ENCODE assay signal across 6 cellular contexts in the genomic region with DNA sequence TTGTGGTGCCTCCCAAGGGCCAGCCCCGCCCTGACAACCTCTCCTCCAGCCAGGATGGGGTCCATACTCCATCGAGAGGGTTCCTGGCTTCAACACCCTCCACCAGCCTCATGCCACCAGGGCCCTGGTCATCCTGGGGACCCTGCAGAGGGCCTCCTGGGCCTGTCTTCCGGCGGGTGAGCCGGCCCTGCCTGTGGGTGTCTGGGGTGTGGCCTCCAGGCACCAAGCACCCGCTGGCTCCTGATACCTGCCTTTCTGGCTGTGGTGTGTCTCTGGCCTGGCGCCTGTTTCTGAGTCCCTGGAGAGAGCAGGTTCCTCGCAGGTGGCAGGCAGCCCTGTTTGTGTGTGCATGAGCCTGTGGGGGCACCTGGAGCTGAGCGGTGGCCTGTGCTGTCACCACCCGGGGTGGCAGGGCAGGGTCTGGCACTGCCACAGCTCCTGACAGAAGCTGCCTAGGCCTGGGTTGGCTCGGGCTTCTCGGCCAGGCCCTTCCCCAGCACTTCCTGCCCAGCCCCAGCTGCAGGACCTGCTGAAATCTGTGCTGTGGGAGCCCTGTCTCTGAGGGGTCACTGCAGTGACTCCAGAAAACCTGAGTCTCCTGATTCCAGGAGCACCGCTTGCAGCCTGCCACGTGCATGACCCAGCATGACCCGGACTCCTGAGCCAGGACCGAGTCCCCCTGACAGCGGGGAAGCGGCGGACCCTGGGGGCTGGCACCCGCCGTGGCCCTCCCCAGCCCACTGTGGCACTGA. TPM values are rescaled to one million over a fixed set of nuclear protein-coding genes. Genes with fewer than 3 reads are reported as not detected.
DNase-seq lines count a peak whose midpoint lies in the region; ATAC-seq and TF ChIP-seq lines count a peak whose summit lies in the region.

No MANE protein-coding gene starts in this region.

- peak overlapping the region; percentile 35 to 77 for H3K4me3 Mint-ChIP-seq in stimulated activated naive CD8-positive, alpha-beta T cell treated with anti-CD3 and anti-CD28 coated beads, Interleukin-15, amount 100 ng/mL, for 72 hours

- H3K9me3 Mint-ChIP-seq in stimulated activated naive CD8-positive, alpha-beta T cell treated with anti-CD3 and anti-CD28 coated beads, Interleukin-15, amount 100 ng/mL, for 72 hours, result no peaks in the 10 kb centered on the region

- DNase-seq in SK-N-SH, result no peak
- peak in 1 of 2 donors; percentile 75 for DNase-seq in breast epithelium (ENCODE audit: low spot score in 2 of 2)
- peak; percentile 50 to 55 for DNase-seq in stimulated activated naive CD8-positive, alpha-beta T cell treated with anti-CD3 and anti-CD28 coated beads, Interleukin-15, amount 100 ng/mL, for 72 hours
- no peak for DNase-seq in NCI-H510A treated with DMSO at 0.1 percent for 48 hours (lab: John Stamatoyannopoulos, UW)
- no peak for DNase-seq in NCI-H2081 (lab: John Stamatoyannopoulos, UW)

- H3K4me1 Mint-ChIP-seq in stimulated activated naive CD8-positive, alpha-beta T cell treated with anti-CD3 and anti-CD28 coated beads, Interleukin-15, amount 100 ng/mL, for 72 hours, result peaks cover 57% of the 10 kb centered on the region

- H3K4me1 ChIP-seq in SK-N-SH (ENCODE audit: control insufficient read depth in 1 of 2, insufficient read depth in 2 of 2, low read depth in 1 of 2, low read length in 1 of 2), result peaks cover 16 to 17% of the 10 kb centered on the region in 2 experiments; a peak in 3 of 4 replicates
- H3K4me1 ChIP-seq in breast epithelium, result peaks cover 14 to 15% of the 10 kb centered on the region in 2 donors

- CTCF ChIA-PET in SK-N-SH (lab: Yijun Ruan, JAX), result interaction anchor here (1.1 to 1.3 kb wide), 2 partner anchors 50 to 115 kb away, joined by 3 to 5 read pairs; no protein-coding TSS in a partner anchor

- H3F3A ChIP-seq in SK-N-SH (replicated peaks; ENCODE audit: insufficient read depth), result peaks cover 6% of the 10 kb centered on the region

- no peaks in the 10 kb centered on the region for H3K36me3 ChIP-seq in SK-N-SH (replicated peaks in 1 of 2; ENCODE audit: control insufficient read depth in 1 of 2, insufficient read depth in 2 of 2, low read length in 1 of 2)
- H3K36me3 ChIP-seq in breast epithelium, result no peaks in the 10 kb centered on the region

- no peaks in the 10 kb centered on the region for H3K27me3 Mint-ChIP-seq in stimulated activated naive CD8-positive, alpha-beta T cell treated with anti-CD3 and anti-CD28 coated beads, Interleukin-15, amount 100 ng/mL, for 72 hours

- TF ChIP-seq EP300 in SK-N-SH (IDR thresholded peaks at IDR 0.05; ENCODE audit: borderline replicate concordance in 1 of 2, low read depth in 1 of 2, low read length in 1 of 2), result no peak

- intact Hi-C loops in breast epithelium (cut with DNase I; ENCODE audit: low total_unique reads), result no loop called here

- TF ChIP-seq RAD21 in SK-N-SH (IDR thresholded peaks at IDR 0.05; ENCODE audit: low read length), result no peak

- H3K27me3 ChIP-seq in SK-N-SH (ENCODE audit: insufficient read depth) (no peaks in the 10 kb centered on the region), breast epithelium (no peaks in the 10 kb centered on the region)

- H3K9me3 ChIP-seq in SK-N-SH (no peaks in the 10 kb centered on the region), breast epithelium (no peaks in the 10 kb centered on the region)

- ATAC-seq in SK-N-SH treated with all-trans-retinoic acid at 6 μM for 48 hours, result no peak
- ATAC-seq in stimulated activated naive CD8-positive, alpha-beta T cell treated with anti-CD3 and anti-CD28 coated beads, Interleukin-15, amount 100 ng/mL, for 72 hours, result peak; percentile 13

- TF ChIP-seq POLR2A in breast epithelium (IDR thresholded peaks at IDR 0.05), result no peak

- H3K27ac ChIP-seq in SK-N-SH (ENCODE audit: low read depth in 2 of 2, low read length in 1 of 2) (peak overlapping the region in 1 of 2 experiments; percentile 76; a peak in 1 of 4 replicates), breast epithelium (peak overlapping the region; percentile 84 to 89)

- H3K4me3 ChIP-seq in SK-N-SH (ENCODE audit: low read depth in 2 of 2, low read length in 1 of 2) (no peak overlapping the region), breast epithelium (peak overlapping the region in 2 of 3 donors; percentile 34 to 58)

- no peaks in the 10 kb centered on the region for H3K79me2 ChIP-seq in SK-N-SH (ENCODE audit: insufficient read depth)

- H4K20me1 ChIP-seq in SK-N-SH (ENCODE audit: insufficient read depth), result no peaks in the 10 kb centered on the region

- 0 out of 2 replicates have a peak overlapping the region, but pooled peaks have one; percentile 11 for H3K9ac ChIP-seq in SK-N-SH

- H3K9me2 ChIP-seq in SK-N-SH, result no peaks in the 10 kb centered on the region

- TF ChIP-seq CTCF in SK-N-SH (IDR thresholded peaks at IDR 0.05) (no peak), breast epithelium (IDR thresholded peaks at IDR 0.05) (no peak)

- peak overlapping the region; percentile 67; the same call in 1 of the 2 replicates for H3K4me2 ChIP-seq in SK-N-SH

- peak overlapping the region in 1 of 2 donors; percentile 67 for H3K27ac Mint-ChIP-seq in stimulated activated naive CD8-positive, alpha-beta T cell treated with anti-CD3 and anti-CD28 coated beads, Interleukin-15, amount 100 ng/mL, for 72 hours

- POLR2A ChIA-PET in SK-N-SH (lab: Yijun Ruan, JAX), result no interaction called here

- no peak overlapping the region for H2AFZ ChIP-seq in SK-N-SH (ENCODE audit: low read depth)

- 60% methylated on average over 1 of the region's 21 CpGs for WGBS in SK-N-SH (ENCODE audit: low lambda C conversion rate)

TF ChIP-seq in SK-N-SH, 30 proteins besides CTCF, POLR2A, EP300 and RAD21 (continues in another document):
- no peak for TF ChIP-seq TAF1 (IDR thresholded peaks at IDR 0.05; ENCODE audit: borderline replicate concordance, low read depth, low read length)
- TF ChIP-seq, protein P1, sequence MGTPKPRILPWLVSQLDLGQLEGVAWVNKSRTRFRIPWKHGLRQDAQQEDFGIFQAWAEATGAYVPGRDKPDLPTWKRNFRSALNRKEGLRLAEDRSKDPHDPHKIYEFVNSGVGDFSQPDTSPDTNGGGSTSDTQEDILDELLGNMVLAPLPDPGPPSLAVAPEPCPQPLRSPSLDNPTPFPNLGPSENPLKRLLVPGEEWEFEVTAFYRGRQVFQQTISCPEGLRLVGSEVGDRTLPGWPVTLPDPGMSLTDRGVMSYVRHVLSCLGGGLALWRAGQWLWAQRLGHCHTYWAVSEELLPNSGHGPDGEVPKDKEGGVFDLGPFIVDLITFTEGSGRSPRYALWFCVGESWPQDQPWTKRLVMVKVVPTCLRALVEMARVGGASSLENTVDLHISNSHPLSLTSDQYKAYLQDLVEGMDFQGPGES (IDR thresholded peaks at IDR 0.05; ENCODE audit: low read depth, low read length), result no peak
- no peak for TF ChIP-seq RFX5 (IDR thresholded peaks at IDR 0.05; ENCODE audit: low read length)
- TF ChIP-seq GATA2 (CRISPR knock-in tag; IDR thresholded peaks at IDR 0.05), result no peak
- no peak for TF ChIP-seq EZH2phosphoT487 (IDR thresholded peaks at IDR 0.05; ENCODE audit: borderline replicate concordance, low read depth)
- TF ChIP-seq FOXJ3 (CRISPR knock-in tag; IDR thresholded peaks at IDR 0.05), result no peak
- TF ChIP-seq ELF1 (IDR thresholded peaks at IDR 0.05), result no peak
- TF ChIP-seq JUND (IDR thresholded peaks at IDR 0.05), result no peak

TF ChIP-seq in SK-N-SH treated with all-trans-retinoic acid at 6 μM for 48 hours, 23 proteins besides CTCF, POLR2A, EP300 and RAD21 (continues in another document):
- TF ChIP-seq ZFP30 (CRISPR knock-in tag; IDR thresholded peaks at IDR 0.05), result no peak
- TF ChIP-seq, protein P2, sequence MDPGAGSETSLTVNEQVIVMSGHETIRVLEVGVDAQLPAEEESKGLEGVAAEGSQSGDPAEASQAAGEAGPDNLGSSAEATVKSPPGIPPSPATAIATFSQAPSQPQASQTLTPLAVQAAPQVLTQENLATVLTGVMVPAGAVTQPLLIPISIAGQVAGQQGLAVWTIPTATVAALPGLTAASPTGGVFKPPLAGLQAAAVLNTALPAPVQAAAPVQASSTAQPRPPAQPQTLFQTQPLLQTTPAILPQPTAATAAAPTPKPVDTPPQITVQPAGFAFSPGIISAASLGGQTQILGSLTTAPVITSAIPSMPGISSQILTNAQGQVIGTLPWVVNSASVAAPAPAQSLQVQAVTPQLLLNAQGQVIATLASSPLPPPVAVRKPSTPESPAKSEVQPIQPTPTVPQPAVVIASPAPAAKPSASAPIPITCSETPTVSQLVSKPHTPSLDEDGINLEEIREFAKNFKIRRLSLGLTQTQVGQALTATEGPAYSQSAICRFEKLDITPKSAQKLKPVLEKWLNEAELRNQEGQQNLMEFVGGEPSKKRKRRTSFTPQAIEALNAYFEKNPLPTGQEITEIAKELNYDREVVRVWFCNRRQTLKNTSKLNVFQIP (CRISPR knock-in tag; IDR thresholded peaks at IDR 0.05; ENCODE audit: borderline replicate concordance, low read depth), result no peak
- no peak for TF ChIP-seq ZNF70 (CRISPR knock-in tag; IDR thresholded peaks at IDR 0.05)
- no peak for TF ChIP-seq ZFP3 (CRISPR knock-in tag; IDR thresholded peaks at IDR 0.05)

RNA-seq across cellular contexts. Expression of a gene that starts 18.4 kb away (rescaled TPM):
- 1.6 and 1.7 TPM in 2 replicates for polyA plus RNA-seq in SK-N-SH (2012; rRNA removed)
- polyA plus RNA-seq in SK-N-SH (2012; cell fraction: cytosol; rRNA removed), result 0.33 and 0.42 TPM in 2 replicates
- polyA plus RNA-seq in SK-N-SH (2012; cell fraction: nucleus; rRNA removed), result 13.7 and 16.4 TPM in 2 replicates
- total RNA-seq in breast epithelium, result 1 to 10 TPM; 4.6 to 6.6 (median 5.0) TPM

RNA-seq across cellular contexts. Expression of a gene that starts 20.6 kb away (rescaled TPM):
- polyA plus RNA-seq in SK-N-SH (2012; rRNA removed), result not detected in 2 replicates
- not detected in 2 replicates for polyA plus RNA-seq in SK-N-SH (2012; cell fraction: cytosol; rRNA removed)
- not detected in 2 replicates for polyA plus RNA-seq in SK-N-SH (2012; cell fraction: nucleus; rRNA removed)
- total RNA-seq in breast epithelium, result 1 to 10 TPM in 1 of 3 donors, under 1 TPM in 2; 0.33 to 4.6 (median 0.73) TPM

RNA-seq across cellular contexts. Expression of a gene that starts 28.2 kb away (rescaled TPM):
- not detected in 2 replicates for polyA plus RNA-seq in SK-N-SH (2012; rRNA removed)
- polyA plus RNA-seq in SK-N-SH (2012; cell fraction: cytosol; rRNA removed), result not detected in 2 replicates
- polyA plus RNA-seq in SK-N-SH (2012; cell fraction: nucleus; rRNA removed), result not detected in 2 replicates
- total RNA-seq in breast epithelium, result not detected

RNA-seq across cellular contexts. Expression of a gene that starts 50.4 kb away (rescaled TPM):
- polyA plus RNA-seq in SK-N-SH (2012; rRNA removed), result 47.4 and 49.1 TPM in 2 replicates
- polyA plus RNA-seq in SK-N-SH (2012; cell fraction: cytosol; rRNA removed), result 21.2 and 31.5 TPM in 2 replicates
- polyA plus RNA-seq in SK-N-SH (2012; cell fraction: nucleus; rRNA removed), result 99.3 and 109 TPM in 2 replicates
- total RNA-seq in breast epithelium, result 10 to 100 TPM; 33.6 to 40.0 (median 39.5) TPM

RNA-seq across cellular contexts. Expression of a gene that starts 50.5 kb away (rescaled TPM):
- polyA plus RNA-seq in SK-N-SH (2012; rRNA removed), result 43.5 and 62.3 TPM in 2 replicates
- 33.7 and 40.0 TPM in 2 replicates for polyA plus RNA-seq in SK-N-SH (2012; cell fraction: cytosol; rRNA removed)
- polyA plus RNA-seq in SK-N-SH (2012; cell fraction: nucleus; rRNA removed), result 41.9 and 53.5 TPM in 2 replicates
- 10 to 100 TPM; 27.4 to 33.2 (median 32.1) TPM for total RNA-seq in breast epithelium

Comparison
In these comparisons a context has a peak if more than half of its experiments do, and no peak if none do; other contexts are left out.
1. DNase-seq: peak in stimulated activated naive CD8-positive, alpha-beta T cell treated with anti-CD3 and anti-CD28 coated beads, Interleukin-15, amount 100 ng/mL, for 72 hours (2 of 2); none in SK-N-SH (single experiment), NCI-H510A treated with DMSO at 0.1 percent for 48 hours (single experiment) and NCI-H2081 (0 of 2).
2. H3K4me3 ChIP-seq: peak in breast epithelium (2 of 3); none in SK-N-SH (0 of 2).